Comparison of ENCODE assay signal across 32 cellular contexts in the genomic region with DNA sequence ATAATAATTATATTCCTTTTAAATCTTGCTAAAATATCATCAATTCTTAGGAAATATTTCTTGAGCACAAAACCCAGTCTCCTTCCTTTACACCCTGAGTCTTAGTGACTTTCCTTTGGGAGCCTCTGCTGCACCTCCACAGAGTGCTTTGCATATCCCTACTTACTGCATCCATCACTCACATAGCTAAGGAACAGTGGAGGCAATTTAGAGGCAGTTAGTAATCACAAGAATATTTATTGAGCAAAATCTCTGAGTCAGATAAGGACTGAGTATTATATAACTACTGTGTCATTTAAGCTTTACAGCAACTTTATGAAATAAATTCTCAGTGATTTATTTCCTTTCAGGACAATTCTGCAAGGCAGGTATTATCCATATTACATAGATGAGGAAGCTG.
DNase-seq lines count a peak whose midpoint lies in the region; ATAC-seq and TF ChIP-seq lines count a peak whose summit lies in the region.
"Had no signal": no experiment of that assay in that cellular context is flagged by ENCODE, and none has a peak within 500 bp of the region (broad histone marks: within the 10 kb centered on the region; RNA-seq: fewer than 3 reads in every experiment).

No MANE protein-coding gene starts in this region.

- no peak overlapping the region for H3K4me2 ChIP-seq in neural cell (ENCODE audit: low read length)
- H3K4me2 ChIP-seq: PC-9 had no signal

- no peak overlapping the region for H3K4me3 Mint-ChIP-seq in activated CD8-positive, alpha-beta T cell treated with anti-CD3 and anti-CD28 coated beads, Interleukin-2, amount 10 ng/mL, durations not matched to agents 7 days and 5 days
- H3K4me3 Mint-ChIP-seq: activated CD4-positive, alpha-beta T cell treated with anti-CD3 and anti-CD28 coated beads, Interleukin-2, amount 10 ng/mL, durations not matched to agents 7 days and 5 days; activated naive CD4-positive, alpha-beta T cell treated with anti-CD3 and anti-CD28 coated beads, Interleukin-2, amount 10 ng/mL, durations not matched to agents 7 days and 5 days; activated T-helper 1 cell treated with anti-CD3 and anti-CD28 coated beads, Interleukin-12 subunit alpha, Interleukin-12 subunit beta, Interleukin-2, Interleukin-4 antibody, amounts not matched to agents 30 ng/mL and 10 ng/mL and 1 ng/mL, durations not matched to agents 14 hours and 24 hours and 36 hours; CD8-positive, alpha-beta T cell; endodermal cell; naive B cell; WTC11 had no signal

- CTCF ChIA-PET in activated CD8-positive, alpha-beta T cell treated with anti-CD3 and anti-CD28 coated beads, Interleukin-2, amount 10 ng/mL, durations not matched to agents 7 days and 5 days (lab: Charles Lee): no interaction called here

- DNase-seq in EH (ENCODE audit: low read depth) (peak; percentile 73), HS-27A (ENCODE audit: low read depth) (peak; percentile 11), amniotic epithelial cell (ENCODE audit: low read depth) (peak; percentile 58), dedifferentiated amniotic fluid mesenchymal stem cell (ENCODE audit: extremely low spot score) (no peak), NCI-H1092 treated with DMSO at 0.1 percent for 48 hours (lab: John Stamatoyannopoulos, UW) (no peak), coronary artery (ENCODE audit: low spot score) (no peak)
- no peak for DNase-seq in activated CD8-positive, alpha-beta T cell treated with anti-CD3 and anti-CD28 coated beads, Interleukin-2, amount 10 ng/mL, durations not matched to agents 7 days and 5 days
- DNase-seq: activated CD4-positive, alpha-beta T cell treated with anti-CD3 and anti-CD28 coated beads, Interleukin-2, amount 10 ng/mL, durations not matched to agents 7 days and 5 days; activated naive CD4-positive, alpha-beta T cell treated with anti-CD3 and anti-CD28 coated beads, Interleukin-2, amount 10 ng/mL, durations not matched to agents 7 days and 5 days; CD8-positive, alpha-beta T cell; cortex of kidney; endodermal cell; GDM1; islet precursor cell; left ventricle myocardium superior; naive B cell; NCI-H1694 treated with DMSO at 0.1 percent for 48 hours; NCI-H2171; NCI-H510A treated with DMSO at 0.1 percent for 48 hours; PC-9; SHP77; stimulated activated naive CD8-positive, alpha-beta T cell treated with anti-CD3 and anti-CD28 coated beads, Interleukin-15, Interleukin-2, amounts not matched to agents 100 U/mL and 50 U/mL, for 24 hours; SW 1271; T1000 had no signal

- POLR2A ChIA-PET in activated CD8-positive, alpha-beta T cell treated with anti-CD3 and anti-CD28 coated beads, Interleukin-2, amount 10 ng/mL, durations not matched to agents 7 days and 5 days (lab: Charles Lee): no interaction called here

- no peak for ATAC-seq in activated CD8-positive, alpha-beta T cell treated with anti-CD3 and anti-CD28 coated beads, Interleukin-2, amount 10 ng/mL, durations not matched to agents 7 days and 5 days
- ATAC-seq: CD8-positive, alpha-beta T cell; left ventricle myocardium superior; stimulated activated naive CD8-positive, alpha-beta T cell treated with anti-CD3 and anti-CD28 coated beads, Interleukin-15, Interleukin-2, amounts not matched to agents 100 U/mL and 50 U/mL, for 24 hours; WTC11 had no signal

- H3K9me3 Mint-ChIP-seq in activated CD8-positive, alpha-beta T cell treated with anti-CD3 and anti-CD28 coated beads, Interleukin-2, amount 10 ng/mL, durations not matched to agents 7 days and 5 days (ENCODE audit: insufficient read depth): no peaks in the 10 kb centered on the region
- H3K9me3 Mint-ChIP-seq: activated CD4-positive, alpha-beta T cell treated with anti-CD3 and anti-CD28 coated beads, Interleukin-2, amount 10 ng/mL, durations not matched to agents 7 days and 5 days; activated T-helper 1 cell treated with anti-CD3 and anti-CD28 coated beads, Interleukin-12 subunit alpha, Interleukin-12 subunit beta, Interleukin-2, Interleukin-4 antibody, amounts not matched to agents 30 ng/mL and 10 ng/mL and 1 ng/mL, durations not matched to agents 14 hours and 24 hours and 36 hours; CD8-positive, alpha-beta T cell; endodermal cell had no signal

- no peak overlapping the region for H3K27ac Mint-ChIP-seq in activated CD8-positive, alpha-beta T cell treated with anti-CD3 and anti-CD28 coated beads, Interleukin-2, amount 10 ng/mL, durations not matched to agents 7 days and 5 days
- H3K27ac Mint-ChIP-seq: activated CD4-positive, alpha-beta T cell treated with anti-CD3 and anti-CD28 coated beads, Interleukin-2, amount 10 ng/mL, durations not matched to agents 7 days and 5 days; activated naive CD4-positive, alpha-beta T cell treated with anti-CD3 and anti-CD28 coated beads, Interleukin-2, amount 10 ng/mL, durations not matched to agents 7 days and 5 days; activated T-helper 1 cell treated with anti-CD3 and anti-CD28 coated beads, Interleukin-12 subunit alpha, Interleukin-12 subunit beta, Interleukin-2, Interleukin-4 antibody, amounts not matched to agents 30 ng/mL and 10 ng/mL and 1 ng/mL, durations not matched to agents 14 hours and 24 hours and 36 hours; CD8-positive, alpha-beta T cell; endodermal cell; WTC11 had no signal

- H3K4me3 ChIP-seq in neural cell (ENCODE audit: low read length) (no peak overlapping the region), coronary artery (no peak overlapping the region)
- H3K4me3 ChIP-seq: cardiac muscle cell, esophagus muscularis mucosa, PC-9, prostate gland, vagina had no signal

- no peak for TF ChIP-seq RAD21 in neural cell (conservative IDR thresholded peaks at IDR 0.05)

- H3K27me3 ChIP-seq in neural cell (ENCODE audit: insufficient read depth, low read depth, low read length): no peaks in the 10 kb centered on the region
- H3K27me3 ChIP-seq: cardiac muscle cell, esophagus muscularis mucosa, vagina had no signal

- H3K27ac ChIP-seq in neural cell (ENCODE audit: low read length): peak overlapping the region; percentile 33
- H3K27ac ChIP-seq in coronary artery: no peak overlapping the region
- H3K27ac ChIP-seq: cardiac muscle cell, esophagus muscularis mucosa, HL-60, PC-9, prostate gland, vagina had no signal

- H3F3A ChIP-seq in neural cell (ENCODE audit: insufficient read depth, low read length, poor library complexity, severe bottlenecking): no peaks in the 10 kb centered on the region

- no peaks in the 10 kb centered on the region for H3K27me3 Mint-ChIP-seq in activated CD8-positive, alpha-beta T cell treated with anti-CD3 and anti-CD28 coated beads, Interleukin-2, amount 10 ng/mL, durations not matched to agents 7 days and 5 days (ENCODE audit: low read depth)
- H3K27me3 Mint-ChIP-seq: activated CD4-positive, alpha-beta T cell treated with anti-CD3 and anti-CD28 coated beads, Interleukin-2, amount 10 ng/mL, durations not matched to agents 7 days and 5 days; activated naive CD4-positive, alpha-beta T cell treated with anti-CD3 and anti-CD28 coated beads, Interleukin-2, amount 10 ng/mL, durations not matched to agents 7 days and 5 days; naive B cell had no signal

- H3K9me2 ChIP-seq in neural cell (ENCODE audit: insufficient read depth, low read length): no peaks in the 10 kb centered on the region

- no peaks in the 10 kb centered on the region for H3K36me3 Mint-ChIP-seq in activated CD8-positive, alpha-beta T cell treated with anti-CD3 and anti-CD28 coated beads, Interleukin-2, amount 10 ng/mL, durations not matched to agents 7 days and 5 days (ENCODE audit: low read depth)
- H3K36me3 Mint-ChIP-seq: activated naive CD4-positive, alpha-beta T cell treated with anti-CD3 and anti-CD28 coated beads, Interleukin-2, amount 10 ng/mL, durations not matched to agents 7 days and 5 days; CD8-positive, alpha-beta T cell; naive B cell had no signal

- no peaks in the 10 kb centered on the region for H4K20me1 ChIP-seq in neural cell (ENCODE audit: insufficient read depth)

- no peaks in the 10 kb centered on the region for H3K9me3 ChIP-seq in neural cell (ENCODE audit: low read length)
- H3K9me3 ChIP-seq: prostate gland, vagina had no signal

- H3K9ac ChIP-seq in neural cell (ENCODE audit: low read length): no peak overlapping the region

- no peaks in the 10 kb centered on the region for H3K79me2 ChIP-seq in neural cell (replicated peaks; ENCODE audit: insufficient read depth, low read length)

- TF ChIP-seq EP300 in neural cell (conservative IDR thresholded peaks at IDR 0.05; ENCODE audit: poor library complexity, severe bottlenecking): no peak

- H2AFZ ChIP-seq in neural cell (ENCODE audit: low read depth, low read length): no peak overlapping the region
- H2AFZ ChIP-seq: PC-9 had no signal

- no peaks in the 10 kb centered on the region for H3K36me3 ChIP-seq in neural cell (ENCODE audit: insufficient read depth, low read length)
- H3K36me3 ChIP-seq: cardiac muscle cell, esophagus muscularis mucosa, prostate gland, vagina had no signal

- TF ChIP-seq CTCF in neural cell (IDR thresholded peaks at IDR 0.05; ENCODE audit: poor library complexity, severe bottlenecking) (no peak), coronary artery (IDR thresholded peaks at IDR 0.05) (no peak)

- no peaks in the 10 kb centered on the region for H3K4me1 Mint-ChIP-seq in activated CD8-positive, alpha-beta T cell treated with anti-CD3 and anti-CD28 coated beads, Interleukin-2, amount 10 ng/mL, durations not matched to agents 7 days and 5 days (ENCODE audit: low read depth)
- H3K4me1 Mint-ChIP-seq: activated CD4-positive, alpha-beta T cell treated with anti-CD3 and anti-CD28 coated beads, Interleukin-2, amount 10 ng/mL, durations not matched to agents 7 days and 5 days; activated naive CD4-positive, alpha-beta T cell treated with anti-CD3 and anti-CD28 coated beads, Interleukin-2, amount 10 ng/mL, durations not matched to agents 7 days and 5 days; endodermal cell; naive B cell had no signal

TF ChIP-seq in neural cell, 6 proteins besides CTCF, POLR2A, EP300 and RAD21 (continues in another document):
- TF ChIP-seq MXI1 (conservative IDR thresholded peaks at IDR 0.05; ENCODE audit: poor library complexity, severe bottlenecking) (no peak), SMC3 (conservative IDR thresholded peaks at IDR 0.05; ENCODE audit: poor library complexity) (no peak), EZH2 (IDR thresholded peaks at IDR 0.05; ENCODE audit: borderline replicate concordance, insufficient read depth, low read length, poor library complexity, severe bottlenecking) (no peak)

Comparison
In these comparisons a context has a peak if more than half of its experiments do, and no peak if none do; other contexts are left out.
1. DNase-seq: peak in EH (single experiment), HS-27A (single experiment) and amniotic epithelial cell (single experiment); none in activated CD8-positive, alpha-beta T cell treated with anti-CD3 and anti-CD28 coated beads, Interleukin-2, amount 10 ng/mL, durations not matched to agents 7 days and 5 days (single experiment), dedifferentiated amniotic fluid mesenchymal stem cell (single experiment), NCI-H1092 treated with DMSO at 0.1 percent for 48 hours (single experiment) and coronary artery (single experiment).